ENCODE assay signal across 25 cellular contexts in the genomic region with DNA sequence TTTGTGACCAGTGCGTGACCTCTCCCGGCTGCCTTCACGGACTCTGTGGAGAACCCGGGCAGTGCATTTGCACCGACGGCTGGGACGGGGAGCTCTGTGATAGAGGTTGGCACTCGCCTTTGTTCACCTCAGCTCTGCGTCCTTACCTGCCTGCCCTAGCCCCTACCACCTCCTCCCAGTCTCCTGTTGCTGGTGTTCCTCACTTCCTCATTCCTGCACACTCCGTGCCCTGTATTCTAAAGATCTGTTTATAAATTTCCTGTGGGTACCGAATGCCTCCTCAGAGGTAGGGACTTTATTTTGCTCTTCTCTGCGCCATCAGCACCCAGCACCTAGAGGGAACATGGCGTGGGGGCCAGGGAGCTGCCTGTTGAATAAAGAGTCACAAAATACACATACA. TPM values are rescaled to one million over a fixed set of nuclear protein-coding genes. Genes with fewer than 3 reads are reported as not detected.
"Had no signal": no experiment of that assay in that cellular context is flagged by ENCODE, and none has a peak within 500 bp of the region (broad histone marks: within the 10 kb centered on the region; RNA-seq: fewer than 3 reads in every experiment).

No MANE protein-coding gene starts in this region.

- H3K9me3 ChIP-seq: left lung, sigmoid colon, transverse colon, vagina had no signal

- H3K4me1 ChIP-seq: left lung, sigmoid colon, transverse colon, vagina had no signal

- ATAC-seq: activated T-cell treated with anti-CD3 and anti-CD28 coated beads, Interleukin-2, amount 50 U/mL, for 72 hours; left lung; natural killer cell; stimulated activated naive B cell treated with anti-CD40 and anti-IgM and Interleukin-4, amounts not matched to agents 10 μg/mL and 1 μg/mL and 100 μg/mL, for 72 hours had no signal

- H3K4me3 ChIP-seq: cardiac muscle cell, left lung, lung, sigmoid colon, transverse colon, vagina had no signal

- H3K36me3 ChIP-seq: cardiac muscle cell, left lung, sigmoid colon, transverse colon, vagina had no signal

- H3K27ac ChIP-seq: cardiac muscle cell, left lung, sigmoid colon, transverse colon, vagina had no signal

- H3K27me3 ChIP-seq: vagina had no signal

- H3K4me1 Mint-ChIP-seq: activated naive CD4-positive, alpha-beta T cell treated with anti-CD3 and anti-CD28 coated beads, Interleukin-2, amount 10 ng/mL, durations not matched to agents 7 days and 5 days; natural killer cell; stimulated activated naive B cell treated with anti-CD40 and anti-IgM and Interleukin-4, amounts not matched to agents 10 μg/mL and 1 μg/mL and 100 μg/mL, for 72 hours had no signal

- H3K4me3 Mint-ChIP-seq: activated CD4-positive, alpha-beta memory T cell treated with anti-CD3 and anti-CD28 coated beads for 36 hours; activated naive CD4-positive, alpha-beta T cell treated with anti-CD3 and anti-CD28 coated beads, Interleukin-2, amount 10 ng/mL, durations not matched to agents 7 days and 5 days; activated T-cell treated with anti-CD3 and anti-CD28 coated beads, Interleukin-2, amount 50 U/mL, for 72 hours; dendritic cell treated with granulocyte-macrophage colony-stimulating factor and Interleukin-4, amounts not matched to agents 40 ng/mL and 50 ng/mL, for 4 days; natural killer cell; stimulated activated naive B cell treated with anti-CD40 and anti-IgM and Interleukin-4, amounts not matched to agents 10 μg/mL and 1 μg/mL and 100 μg/mL, for 72 hours had no signal

- DNase-seq: activated CD4-positive, alpha-beta memory T cell treated with anti-CD3 and anti-CD28 coated beads for 36 hours; activated CD4-positive, alpha-beta T cell treated with anti-CD3 and anti-CD28 coated beads for 48 hours; activated effector memory CD4-positive, alpha-beta T cell treated with Interleukin-2 at 50 U/mL for 16 hours; activated naive CD4-positive, alpha-beta T cell treated with anti-CD3 and anti-CD28 coated beads, Interleukin-2, amount 10 ng/mL, durations not matched to agents 7 days and 5 days; activated T-cell treated with anti-CD3 and anti-CD28 coated beads, Interleukin-2, amount 50 U/mL, for 72 hours; amygdala; effector CD8-positive, alpha-beta T cell; foreskin melanocyte; hippocampal formation; kidney glomerular epithelial cell; left lung; midbrain; natural killer cell; sigmoid colon; stimulated activated CD4-positive, alpha-beta T cell treated with anti-CD3 and anti-CD28 coated beads, Interleukin-2, amount 100 ng/mL, for 48 hours; stimulated activated CD8-positive, alpha-beta memory T cell treated with anti-CD3 and anti-CD28 coated beads, Interleukin-4, amount 100 ng/mL, for 48 hours; stimulated activated naive B cell treated with anti-CD40 and anti-IgM and Interleukin-4, amounts not matched to agents 10 μg/mL and 1 μg/mL and 100 μg/mL, for 72 hours; T-helper 2 cell; transverse colon had no signal

- H3K9me3 Mint-ChIP-seq: activated CD4-positive, alpha-beta memory T cell treated with anti-CD3 and anti-CD28 coated beads for 36 hours; activated naive CD4-positive, alpha-beta T cell treated with anti-CD3 and anti-CD28 coated beads, Interleukin-2, amount 10 ng/mL, durations not matched to agents 7 days and 5 days; activated T-cell treated with anti-CD3 and anti-CD28 coated beads, Interleukin-2, amount 50 U/mL, for 72 hours; dendritic cell treated with granulocyte-macrophage colony-stimulating factor and Interleukin-4, amounts not matched to agents 40 ng/mL and 50 ng/mL, for 4 days; natural killer cell had no signal

- H3K27ac Mint-ChIP-seq: activated CD4-positive, alpha-beta memory T cell treated with anti-CD3 and anti-CD28 coated beads for 36 hours; activated naive CD4-positive, alpha-beta T cell treated with anti-CD3 and anti-CD28 coated beads, Interleukin-2, amount 10 ng/mL, durations not matched to agents 7 days and 5 days; activated T-cell treated with anti-CD3 and anti-CD28 coated beads, Interleukin-2, amount 50 U/mL, for 72 hours; dendritic cell treated with granulocyte-macrophage colony-stimulating factor and Interleukin-4, amounts not matched to agents 40 ng/mL and 50 ng/mL, for 4 days; natural killer cell; stimulated activated naive B cell treated with anti-CD40 and anti-IgM and Interleukin-4, amounts not matched to agents 10 μg/mL and 1 μg/mL and 100 μg/mL, for 72 hours had no signal

- H3K36me3 Mint-ChIP-seq: activated CD4-positive, alpha-beta memory T cell treated with anti-CD3 and anti-CD28 coated beads for 36 hours; activated naive CD4-positive, alpha-beta T cell treated with anti-CD3 and anti-CD28 coated beads, Interleukin-2, amount 10 ng/mL, durations not matched to agents 7 days and 5 days; natural killer cell; stimulated activated naive B cell treated with anti-CD40 and anti-IgM and Interleukin-4, amounts not matched to agents 10 μg/mL and 1 μg/mL and 100 μg/mL, for 72 hours had no signal

RNA-seq across cellular contexts. Expression of a gene that starts 2.3 kb away (rescaled TPM):
- total RNA-seq: activated CD4-positive, alpha-beta memory T cell treated with anti-CD3 and anti-CD28 coated beads for 36 hours; activated T-cell treated with anti-CD3 and anti-CD28 coated beads, Interleukin-2, amount 50 U/mL, for 72 hours; natural killer cell; omental fat pad; renal cortical epithelial cell; transverse colon had no signal
